ENCODE assay signal across 7 cellular contexts in genomic region chr3:9690451-9691450, GRCh38. TPM values are rescaled to one million over a fixed set of nuclear protein-coding genes. Genes with fewer than 3 reads are reported as not detected.
A peak's percentile ranks its signal among the peaks of the same experiment; 100 is the strongest.
DNase-seq lines count a peak whose midpoint lies in the region; ATAC-seq, FAIRE-seq and TF ChIP-seq lines count a peak whose summit lies in the region.
"Had no signal": no experiment of that assay in that cellular context is flagged by ENCODE, and none has a peak within 500 bp of the region (broad histone marks: within the 10 kb centered on the region; RNA-seq: fewer than 3 reads in every experiment).

No MANE protein-coding gene starts in this region.

- no peak overlapping the region for H3K9ac ChIP-seq in H1 (replicated peaks in 1 of 4; ENCODE audit: extremely low read depth in 1 of 4, low read depth in 3 of 4, low read length in 3 of 4)

- no peak overlapping the region for H4K91ac ChIP-seq in H1 (replicated peaks; ENCODE audit: insufficient read length, low read length)

- TF ChIP-seq RAD21 in H1 (IDR thresholded peaks at IDR 0.05 in 1 of 2, conservative IDR thresholded peaks at IDR 0.05 in 1 of 2; ENCODE audit: low read depth in 2 of 2, low read length in 2 of 2): no peak

- H3K18ac ChIP-seq in H1 (ENCODE audit: extremely low read depth, low read length): no peak overlapping the region

- H2BK15ac ChIP-seq in H1 (ENCODE audit: low read length): no peak overlapping the region

- H3K27ac ChIP-seq in H1 (ENCODE audit: low read depth, low read length): no peak overlapping the region

- no peak overlapping the region for H2BK120ac ChIP-seq in H1 (replicated peaks; ENCODE audit: low read depth, low read length)

- no peak overlapping the region for H3K4ac ChIP-seq in H1 (replicated peaks; ENCODE audit: insufficient read length, low read depth, low read length)

- no peaks in the 10 kb centered on the region for H3K9me3 ChIP-seq in H1 (ENCODE audit: insufficient read depth in 2 of 2, low read depth in 1 of 2, low read length in 1 of 2)

- H3K4me2 ChIP-seq in H1 (ENCODE audit: insufficient read depth in 1 of 2, low read depth in 2 of 2, low read length in 2 of 2): no peak overlapping the region

- H3K23me2 ChIP-seq in H1 (ENCODE audit: low read depth, low read length): no peaks in the 10 kb centered on the region

- H4K8ac ChIP-seq in H1 (ENCODE audit: extremely low read depth, insufficient read depth, low read length): no peak overlapping the region

- no peaks in the 10 kb centered on the region for H3K79me1 ChIP-seq in H1 (ENCODE audit: low read depth, low read length)

- POLR2A ChIA-PET in H1 (lab: Charles Lee; ENCODE audit: partially characterized antibody): interaction anchor here (0.6 to 2.4 kb wide), 3 partner anchors 8 to 453 kb away, joined by 3 to 9 read pairs (median 4); no protein-coding TSS in a partner anchor

- H2BK12ac ChIP-seq in H1 (ENCODE audit: low read depth, low read length): 0 out of 2 replicates have a peak overlapping the region, but pooled peaks have one; percentile 9

- H3K56ac ChIP-seq in H1 (replicated peaks; ENCODE audit: insufficient read length, low read depth, low read length): no peak overlapping the region

- H3K27me3 ChIP-seq in H1 (replicated peaks in 1 of 4; ENCODE audit: control insufficient read depth in 3 of 4, extremely low read depth in 1 of 4, insufficient read depth in 3 of 4, low read length in 3 of 4): no peaks in the 10 kb centered on the region

- H3K79me2 ChIP-seq in H1 (ENCODE audit: control insufficient read depth in 1 of 2, insufficient read depth in 2 of 2, low read length in 2 of 2): no peaks in the 10 kb centered on the region

- CTCF ChIA-PET in H1 (lab: Charles Lee; ENCODE audit: partially characterized antibody): interaction anchor here (1.1 to 6.9 kb wide), 4 partner anchors 10 to 188 kb away, joined by 5 to 48 read pairs (median 11); no protein-coding TSS in a partner anchor

- no peak overlapping the region for H3K4me3 ChIP-seq in H1 (ENCODE audit: extremely low read depth in 1 of 4, insufficient read depth in 2 of 4, low read depth in 3 of 4, low read length in 4 of 4)

- H2BK20ac ChIP-seq in H1 (ENCODE audit: low read length): no peak overlapping the region

- TF ChIP-seq EP300 in H1 (IDR thresholded peaks at IDR 0.05; ENCODE audit: borderline replicate concordance in 1 of 2, low read depth in 2 of 2, low read length in 2 of 2): no peak

- no peak for TF ChIP-seq CTCF in H1 (IDR thresholded peaks at IDR 0.05; ENCODE audit: control extremely low read depth in 1 of 3, insufficient read depth in 1 of 3, low read depth in 1 of 3, low read length in 3 of 3)

- peaks cover 0 to 2% of the 10 kb centered on the region in 2 experiments for H4K20me1 ChIP-seq in H1 (replicated peaks in 1 of 2; ENCODE audit: control insufficient read depth in 1 of 2, insufficient read depth in 2 of 2, low read length in 2 of 2)

- H3K14ac ChIP-seq in H1 (ENCODE audit: insufficient read length): no peak overlapping the region

- H3K4me1 ChIP-seq in H1 (replicated peaks in 1 of 4; ENCODE audit: control insufficient read depth in 3 of 4, insufficient read depth in 4 of 4, low read length in 3 of 4): no peaks in the 10 kb centered on the region

- no peak overlapping the region for H2BK5ac ChIP-seq in H1 (ENCODE audit: low read depth, low read length)

- H2AFZ ChIP-seq in H1 (ENCODE audit: low read length): no peak overlapping the region

- no peak for DNase-seq in H1 (ENCODE audit: low read depth in 1 of 2, low spot score in 2 of 2)
- no peak for DNase-seq in KG1 (lab: John Stamatoyannopoulos, UW)
- DNase-seq in HCEC 1CT: no peak
- DNase-seq in cortex of kidney (lab: John Stamatoyannopoulos, UW): no peak
- DNase-seq: activated CD4-positive, alpha-beta memory T cell treated with anti-CD3 and anti-CD28 coated beads, Interleukin-2, amount 10 ng/mL, durations not matched to agents 7 days and 5 days had no signal

- H3K23ac ChIP-seq in H1 (ENCODE audit: insufficient read length): no peak overlapping the region

- TF ChIP-seq POLR2A in H1 (IDR thresholded peaks at IDR 0.05; ENCODE audit: control extremely low read depth in 1 of 2, low read depth in 2 of 2, low read length in 2 of 2): no peak

- WGBS in H1 (ENCODE audit: extremely low coverage in 1 of 2, insufficient coverage in 1 of 2, insufficient read length in 1 of 2, insufficient replicate concordance in 2 of 2, low coverage in 1 of 2, low lambda C conversion rate in 2 of 2, missing lambda C conversion rate in 1 of 2), 2 experiments: 85% methylated on average over 15 of the region's 15 CpGs; no CpG with 5 or more reads in 1 of the 2 experiments

- peaks cover 8 to 27% (median 14%) of the 10 kb centered on the region in 4 experiments; a peak in 6 of 8 replicates for H3K36me3 ChIP-seq in H1 (ENCODE audit: control insufficient read depth in 2 of 4, insufficient read depth in 4 of 4, low read length in 3 of 4)

- FAIRE-seq in H1 (lab: Jason Lieb, UNC): no peak

- no peak overlapping the region for H2AK5ac ChIP-seq in H1 (ENCODE audit: low read depth, low read length)

- H4K5ac ChIP-seq in H1 (ENCODE audit: insufficient read length, low read depth, low read length): no peak overlapping the region

- ATAC-seq in GM18517 (IDR thresholded peaks at IDR 0.05; ENCODE audit: unreplicated experiment): peak; percentile 97
- ATAC-seq in HG02973 (IDR thresholded peaks at IDR 0.05; ENCODE audit: unreplicated experiment): peak; percentile 93

TF ChIP-seq in H1, 55 proteins besides CTCF, POLR2A, EP300 and RAD21 (continues in another document):
- TF ChIP-seq HDAC2 (IDR thresholded peaks at IDR 0.05; ENCODE audit: borderline replicate concordance in 1 of 2, low read depth in 2 of 2, low read length in 2 of 2) (no peak), CBX8 (IDR thresholded peaks at IDR 0.05; ENCODE audit: borderline replicate concordance, low read depth, low read length) (no peak), SIN3A (conservative IDR thresholded peaks at IDR 0.05 in 1 of 2, IDR thresholded peaks at IDR 0.05 in 1 of 2; ENCODE audit: low read depth in 1 of 2, low read length in 2 of 2) (no peak), BACH1 (IDR thresholded peaks at IDR 0.05; ENCODE audit: low read length) (no peak), GABPA (IDR thresholded peaks at IDR 0.05; ENCODE audit: borderline replicate concordance, insufficient read depth, low read length) (no peak), SP2 (IDR thresholded peaks at IDR 0.05; ENCODE audit: low read length) (no peak), GTF2F1 (IDR thresholded peaks at IDR 0.05; ENCODE audit: borderline replicate concordance, low read depth, low read length) (no peak), CTBP2 (IDR thresholded peaks at IDR 0.05; ENCODE audit: borderline replicate concordance, insufficient read depth, insufficient read length, low read length) (no peak), ZNF274 (IDR thresholded peaks at IDR 0.05; ENCODE audit: borderline replicate concordance, extremely low read depth, low read length) (no peak), FOSL1 (IDR thresholded peaks at IDR 0.05; ENCODE audit: insufficient read depth, low read depth, low read length) (no peak), KDM1A (IDR thresholded peaks at IDR 0.05; ENCODE audit: borderline replicate concordance, low read length) (no peak), SAP30 (IDR thresholded peaks at IDR 0.05; ENCODE audit: insufficient read depth, insufficient replicate concordance, low read length) (no peak), KDM5A (IDR thresholded peaks at IDR 0.05; ENCODE audit: low read length) (no peak)

RNA-seq across cellular contexts. Expression of gene CPNE9, which starts 12.9 kb away (rescaled TPM):
- total RNA-seq in H1 (2021; fragmentation: NEBNext Ultra II Directional; extraction: Animal tissue kit (Norgen Biotek cat#: 25700)): 4.4 and 4.8 TPM in 2 replicates
- polyA plus RNA-seq in H1 (2011; rRNA removed): 6.0 and 7.1 TPM in 2 replicates
- polyA plus RNA-seq in H1 (2011; cell fraction: cytosol; rRNA removed): 6.7 TPM
- 24.1 TPM for polyA plus RNA-seq in H1 (2011; cell fraction: nucleus; rRNA removed)
- polyA plus RNA-seq in H1 (2012, experiment 1 of 2): 5.7 to 9.0 TPM (median 7.4 TPM) in 4 replicates
- 4.7 TPM for polyA plus RNA-seq in H1 (2012, experiment 2 of 2)
- polyA plus RNA-seq in H1 (2013, experiment 1 of 2): 3.6 TPM
- 3.5 TPM for polyA plus RNA-seq in H1 (2013, experiment 2 of 2)
- 5.5 and 6.8 TPM in 2 replicates for polyA minus RNA-seq in H1 (2011; rRNA and poly(A)+ RNA removed)
- polyA minus RNA-seq in H1 (2011; cell fraction: cytosol; rRNA and poly(A)+ RNA removed): 2.9 TPM
- polyA minus RNA-seq in H1 (2011; cell fraction: nucleus; rRNA and poly(A)+ RNA removed): 1.7 TPM

RNA-seq across cellular contexts. Expression of gene BRPF1, which starts 40.8 kb away (rescaled TPM):
- total RNA-seq in H1 (2021; fragmentation: NEBNext Ultra II Directional; extraction: Animal tissue kit (Norgen Biotek cat#: 25700)): 21.7 and 27.7 TPM in 2 replicates
- 11.3 and 16.3 TPM in 2 replicates for polyA plus RNA-seq in H1 (2011; rRNA removed)
- 16.2 TPM for polyA plus RNA-seq in H1 (2011; cell fraction: cytosol; rRNA removed)
- 39.8 TPM for polyA plus RNA-seq in H1 (2011; cell fraction: nucleus; rRNA removed)
- 14.0 to 20.6 TPM (median 19.7 TPM) in 4 replicates for polyA plus RNA-seq in H1 (2012, experiment 1 of 2)
- 9.8 TPM for polyA plus RNA-seq in H1 (2012, experiment 2 of 2)
- polyA plus RNA-seq in H1 (2013, experiment 1 of 2): 12.4 TPM
- polyA plus RNA-seq in H1 (2013, experiment 2 of 2): 11.0 TPM
- 13.9 and 19.8 TPM in 2 replicates for polyA minus RNA-seq in H1 (2011; rRNA and poly(A)+ RNA removed)
- polyA minus RNA-seq in H1 (2011; cell fraction: cytosol; rRNA and poly(A)+ RNA removed): 16.2 TPM
- polyA minus RNA-seq in H1 (2011; cell fraction: nucleus; rRNA and poly(A)+ RNA removed): 21.4 TPM

RNA-seq across cellular contexts. Expression of gene MTMR14, which starts 41.4 kb away (rescaled TPM):
- 46.2 and 47.6 TPM in 2 replicates for total RNA-seq in H1 (2021; fragmentation: NEBNext Ultra II Directional; extraction: Animal tissue kit (Norgen Biotek cat#: 25700))
- polyA plus RNA-seq in H1 (2011; rRNA removed): 55.3 and 58.0 TPM in 2 replicates
- 52.0 TPM for polyA plus RNA-seq in H1 (2011; cell fraction: cytosol; rRNA removed)
- polyA plus RNA-seq in H1 (2011; cell fraction: nucleus; rRNA removed): 56.4 TPM
- polyA plus RNA-seq in H1 (2012, experiment 1 of 2): 42.7 to 53.2 TPM (median 52.7 TPM) in 4 replicates
- 61.6 TPM for polyA plus RNA-seq in H1 (2012, experiment 2 of 2)
- polyA plus RNA-seq in H1 (2013, experiment 1 of 2): 22.3 TPM
- polyA plus RNA-seq in H1 (2013, experiment 2 of 2): 21.8 TPM
- polyA minus RNA-seq in H1 (2011; rRNA and poly(A)+ RNA removed): 42.2 and 52.5 TPM in 2 replicates
- 24.7 TPM for polyA minus RNA-seq in H1 (2011; cell fraction: cytosol; rRNA and poly(A)+ RNA removed)
- 34.0 TPM for polyA minus RNA-seq in H1 (2011; cell fraction: nucleus; rRNA and poly(A)+ RNA removed)

RNA-seq across cellular contexts. Expression of gene OGG1, which starts 59.0 kb away (rescaled TPM):
- 29.6 and 31.2 TPM in 2 replicates for total RNA-seq in H1 (2021; fragmentation: NEBNext Ultra II Directional; extraction: Animal tissue kit (Norgen Biotek cat#: 25700))
- 46.8 and 58.1 TPM in 2 replicates for polyA plus RNA-seq in H1 (2011; rRNA removed)
- polyA plus RNA-seq in H1 (2011; cell fraction: cytosol; rRNA removed): 43.7 TPM
- 68.1 TPM for polyA plus RNA-seq in H1 (2011; cell fraction: nucleus; rRNA removed)
- polyA plus RNA-seq in H1 (2012, experiment 1 of 2): 27.5 to 32.7 TPM (median 30.0 TPM) in 4 replicates
- polyA plus RNA-seq in H1 (2012, experiment 2 of 2): 32.6 TPM
- polyA plus RNA-seq in H1 (2013, experiment 1 of 2): 35.1 TPM
- polyA plus RNA-seq in H1 (2013, experiment 2 of 2): 33.4 TPM
- 75.8 and 82.3 TPM in 2 replicates for polyA minus RNA-seq in H1 (2011; rRNA and poly(A)+ RNA removed)
- 31.4 TPM for polyA minus RNA-seq in H1 (2011; cell fraction: cytosol; rRNA and poly(A)+ RNA removed)
- 70.6 TPM for polyA minus RNA-seq in H1 (2011; cell fraction: nucleus; rRNA and poly(A)+ RNA removed)
